Comparison of ENCODE assay signal across 12 cellular contexts in genomic region chr5:4640793-4641192, GRCh38.
DNase-seq lines count a peak whose midpoint lies in the region; ATAC-seq and TF ChIP-seq lines count a peak whose summit lies in the region.
"Had no signal": no experiment of that assay in that cellular context is flagged by ENCODE, and none has a peak within 500 bp of the region (broad histone marks: within the 10 kb centered on the region; RNA-seq: fewer than 3 reads in every experiment).

No MANE protein-coding gene starts in this region.

- POLR2A ChIA-PET in SK-N-SH (lab: Yijun Ruan, JAX), result no interaction called here

- H4K20me1 ChIP-seq in SK-N-SH (ENCODE audit: insufficient read depth), result no peaks in the 10 kb centered on the region

- H3F3A ChIP-seq in SK-N-SH (replicated peaks; ENCODE audit: insufficient read depth), result no peaks in the 10 kb centered on the region

- H3K4me1 ChIP-seq in SK-N-SH (ENCODE audit: control insufficient read depth in 1 of 2, insufficient read depth in 2 of 2, low read depth in 1 of 2, low read length in 1 of 2), result no peaks in the 10 kb centered on the region
- no peaks in the 10 kb centered on the region for H3K4me1 ChIP-seq in esophagus muscularis mucosa
- H3K4me1 ChIP-seq: upper lobe of right lung had no signal

- DNase-seq in SK-N-SH (no peak), OCI-M1 (lab: John Stamatoyannopoulos, UW) (peak; percentile 22), esophagus muscularis mucosa (ENCODE audit: extremely low spot score) (peak; percentile 21), renal cortical epithelial cell (ENCODE audit: low read depth) (peak; percentile 48), NCI-H2029 (lab: John Stamatoyannopoulos, UW) (no peak), Calu3 (no peak)
- DNase-seq in activated naive CD4-positive, alpha-beta T cell treated with anti-CD3 and anti-CD28 coated beads, Interleukin-2, amount 10 ng/mL, durations not matched to agents 7 days and 5 days, result no peak
- DNase-seq: activated CD8-positive, alpha-beta memory T cell treated with anti-CD3 and anti-CD28 coated beads, Interleukin-2, amount 50 U/mL, for 4 hours; upper lobe of right lung had no signal

- no peak overlapping the region for H2AFZ ChIP-seq in SK-N-SH (ENCODE audit: low read depth)

- no peak for TF ChIP-seq EP300 in SK-N-SH (IDR thresholded peaks at IDR 0.05; ENCODE audit: borderline replicate concordance in 1 of 2, low read depth in 1 of 2, low read length in 1 of 2)
- TF ChIP-seq EP300 in esophagus muscularis mucosa (IDR thresholded peaks at IDR 0.05), result no peak

- TF ChIP-seq POLR2A in esophagus muscularis mucosa (IDR thresholded peaks at IDR 0.05; ENCODE audit: low read depth), result no peak

- no peak overlapping the region for H3K9ac ChIP-seq in SK-N-SH

- no peaks in the 10 kb centered on the region for H3K9me3 ChIP-seq in SK-N-SH
- H3K9me3 ChIP-seq in esophagus muscularis mucosa, result peaks cover 0 to 10% (median 0%) of the 10 kb centered on the region in 4 donors
- H3K9me3 ChIP-seq: upper lobe of right lung had no signal

- 0% methylated on average over 2 of the region's 2 CpGs for WGBS in SK-N-SH (ENCODE audit: low lambda C conversion rate)
- 47% methylated on average over 2 of the region's 2 CpGs for WGBS in esophagus muscularis mucosa

- no peaks in the 10 kb centered on the region for H3K79me2 ChIP-seq in SK-N-SH (ENCODE audit: insufficient read depth)

- H3K27me3 ChIP-seq in SK-N-SH (ENCODE audit: insufficient read depth) (peaks cover 44% of the 10 kb centered on the region; the same call in 1 of the 2 replicates), esophagus muscularis mucosa (no peaks in the 10 kb centered on the region)
- H3K27me3 ChIP-seq: upper lobe of right lung had no signal

- no peaks in the 10 kb centered on the region for H3K27me3 Mint-ChIP-seq in activated naive CD4-positive, alpha-beta T cell treated with anti-CD3 and anti-CD28 coated beads, Interleukin-2, amount 10 ng/mL, durations not matched to agents 7 days and 5 days
- no peaks in the 10 kb centered on the region for H3K27me3 Mint-ChIP-seq in Calu3 (ENCODE audit: unreplicated experiment)
- H3K27me3 Mint-ChIP-seq: memory B cell had no signal

- H3K36me3 ChIP-seq in SK-N-SH (replicated peaks in 1 of 2; ENCODE audit: control insufficient read depth in 1 of 2, insufficient read depth in 2 of 2, low read length in 1 of 2), result no peaks in the 10 kb centered on the region
- no peaks in the 10 kb centered on the region for H3K36me3 ChIP-seq in esophagus muscularis mucosa
- H3K36me3 ChIP-seq: upper lobe of right lung had no signal

- TF ChIP-seq CTCF in SK-N-SH (IDR thresholded peaks at IDR 0.05) (peak; percentile 32), esophagus muscularis mucosa (IDR thresholded peaks at IDR 0.05) (no peak), Calu3 (IDR thresholded peaks at IDR 0.05; ENCODE audit: unreplicated experiment) (no peak)

- BruUV-seq in Calu3 (replicated peaks; lab: Mats Ljungman, UMichigan), result no TSS peak

- CTCF ChIA-PET in SK-N-SH (lab: Yijun Ruan, JAX) (interaction anchor here (0.7 to 1.1 kb wide), 3 partner anchors 15 to 573 kb away, joined by 3 to 4 read pairs (median 3); no protein-coding TSS in a partner anchor), Calu3 (lab: Charles Lee) (no interaction called here)
- CTCF ChIA-PET in activated naive CD4-positive, alpha-beta T cell treated with anti-CD3 and anti-CD28 coated beads, Interleukin-2, amount 10 ng/mL, durations not matched to agents 7 days and 5 days (lab: Charles Lee), result interaction anchor here (0.6 kb wide), 1 partner anchor 53 kb away, joined by 3 read pairs; no protein-coding TSS in a partner anchor

- no peaks in the 10 kb centered on the region for H3K9me2 ChIP-seq in SK-N-SH

- no peak for ATAC-seq in SK-N-SH treated with all-trans-retinoic acid at 6 μM for 48 hours
- ATAC-seq: upper lobe of right lung had no signal

- H3K27ac Mint-ChIP-seq in activated naive CD4-positive, alpha-beta T cell treated with anti-CD3 and anti-CD28 coated beads, Interleukin-2, amount 10 ng/mL, durations not matched to agents 7 days and 5 days, result no peak overlapping the region
- no peak overlapping the region for H3K27ac Mint-ChIP-seq in Calu3 (ENCODE audit: unreplicated experiment)
- H3K27ac Mint-ChIP-seq: memory B cell; T-helper 2 cell treated with Interferon-gamma antibody and Interleukin-4, amounts not matched to agents 5 μg/mL and 100 μg/mL, for 36 hours had no signal

- H3K27ac ChIP-seq in SK-N-SH (ENCODE audit: low read depth in 2 of 2, low read length in 1 of 2) (no peak overlapping the region), esophagus muscularis mucosa (replicated peaks in 1 of 4) (no peak overlapping the region)
- H3K27ac ChIP-seq: upper lobe of right lung had no signal

- H3K36me3 Mint-ChIP-seq in activated naive CD4-positive, alpha-beta T cell treated with anti-CD3 and anti-CD28 coated beads, Interleukin-2, amount 10 ng/mL, durations not matched to agents 7 days and 5 days, result no peaks in the 10 kb centered on the region
- no peaks in the 10 kb centered on the region for H3K36me3 Mint-ChIP-seq in Calu3 (ENCODE audit: insufficient read depth, unreplicated experiment)
- H3K36me3 Mint-ChIP-seq: memory B cell had no signal

- peaks cover 7% of the 10 kb centered on the region for H3K9me3 Mint-ChIP-seq in activated naive CD4-positive, alpha-beta T cell treated with anti-CD3 and anti-CD28 coated beads, Interleukin-2, amount 10 ng/mL, durations not matched to agents 7 days and 5 days
- H3K9me3 Mint-ChIP-seq in Calu3 (ENCODE audit: low read depth, unreplicated experiment), result peaks cover 10% of the 10 kb centered on the region

- intact Hi-C loops in esophagus muscularis mucosa (cut with DNase I) (no loop called here), Calu3 (cut with micrococcal nuclease; ENCODE audit: unreplicated experiment) (no loop called here)

- H3K4me3 Mint-ChIP-seq in activated naive CD4-positive, alpha-beta T cell treated with anti-CD3 and anti-CD28 coated beads, Interleukin-2, amount 10 ng/mL, durations not matched to agents 7 days and 5 days, result no peak overlapping the region
- no peak overlapping the region for H3K4me3 Mint-ChIP-seq in Calu3 (ENCODE audit: low read depth, unreplicated experiment)
- H3K4me3 Mint-ChIP-seq: memory B cell; T-helper 2 cell treated with Interferon-gamma antibody and Interleukin-4, amounts not matched to agents 5 μg/mL and 100 μg/mL, for 36 hours had no signal

- H3K4me1 Mint-ChIP-seq in activated naive CD4-positive, alpha-beta T cell treated with anti-CD3 and anti-CD28 coated beads, Interleukin-2, amount 10 ng/mL, durations not matched to agents 7 days and 5 days, result no peaks in the 10 kb centered on the region
- H3K4me1 Mint-ChIP-seq in Calu3 (ENCODE audit: low read depth, unreplicated experiment), result no peaks in the 10 kb centered on the region
- H3K4me1 Mint-ChIP-seq: memory B cell had no signal

- H3K4me3 ChIP-seq in SK-N-SH (ENCODE audit: low read depth in 2 of 2, low read length in 1 of 2) (no peak overlapping the region), esophagus muscularis mucosa (no peak overlapping the region)
- H3K4me3 ChIP-seq: upper lobe of right lung had no signal

- no peak overlapping the region for H3K4me2 ChIP-seq in SK-N-SH

- 0 out of 2 replicates have a peak, but pooled peaks have one; percentile 4 for TF ChIP-seq RAD21 in SK-N-SH (IDR thresholded peaks at IDR 0.05; ENCODE audit: low read length)

TF ChIP-seq in SK-N-SH, 30 proteins besides CTCF, POLR2A, EP300 and RAD21:
- no peak for TF ChIP-seq MXI1 (IDR thresholded peaks at IDR 0.05; ENCODE audit: low read depth, low read length)
- no peak for TF ChIP-seq MEF2A (IDR thresholded peaks at IDR 0.05; ENCODE audit: borderline replicate concordance, low read depth)

TF ChIP-seq in SK-N-SH treated with all-trans-retinoic acid at 6 μM for 48 hours, 23 proteins besides CTCF, POLR2A, EP300 and RAD21 (continues in another document):
- TF ChIP-seq SNAI2 (CRISPR knock-in tag; IDR thresholded peaks at IDR 0.05) (no peak), PPARA (CRISPR knock-in tag; IDR thresholded peaks at IDR 0.05; ENCODE audit: borderline replicate concordance) (no peak), ARNTL (CRISPR knock-in tag; IDR thresholded peaks at IDR 0.05; ENCODE audit: borderline replicate concordance, low read depth) (no peak), ZC3H10 (CRISPR knock-in tag; IDR thresholded peaks at IDR 0.05) (no peak), OSR1 (CRISPR knock-in tag; IDR thresholded peaks at IDR 0.05) (no peak), GLIS3 (CRISPR knock-in tag; IDR thresholded peaks at IDR 0.05) (no peak)
- TF ChIP-seq, protein P1, sequence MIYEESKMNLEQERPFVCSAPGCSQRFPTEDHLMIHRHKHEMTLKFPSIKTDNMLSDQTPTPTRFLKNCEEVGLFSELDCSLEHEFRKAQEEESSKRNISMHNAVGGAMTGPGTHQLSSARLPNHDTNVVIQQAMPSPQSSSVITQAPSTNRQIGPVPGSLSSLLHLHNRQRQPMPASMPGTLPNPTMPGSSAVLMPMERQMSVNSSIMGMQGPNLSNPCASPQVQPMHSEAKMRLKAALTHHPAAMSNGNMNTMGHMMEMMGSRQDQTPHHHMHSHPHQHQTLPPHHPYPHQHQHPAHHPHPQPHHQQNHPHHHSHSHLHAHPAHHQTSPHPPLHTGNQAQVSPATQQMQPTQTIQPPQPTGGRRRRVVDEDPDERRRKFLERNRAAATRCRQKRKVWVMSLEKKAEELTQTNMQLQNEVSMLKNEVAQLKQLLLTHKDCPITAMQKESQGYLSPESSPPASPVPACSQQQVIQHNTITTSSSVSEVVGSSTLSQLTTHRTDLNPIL (CRISPR knock-in tag; IDR thresholded peaks at IDR 0.05; ENCODE audit: low read depth), result no peak
- TF ChIP-seq, protein P2, sequence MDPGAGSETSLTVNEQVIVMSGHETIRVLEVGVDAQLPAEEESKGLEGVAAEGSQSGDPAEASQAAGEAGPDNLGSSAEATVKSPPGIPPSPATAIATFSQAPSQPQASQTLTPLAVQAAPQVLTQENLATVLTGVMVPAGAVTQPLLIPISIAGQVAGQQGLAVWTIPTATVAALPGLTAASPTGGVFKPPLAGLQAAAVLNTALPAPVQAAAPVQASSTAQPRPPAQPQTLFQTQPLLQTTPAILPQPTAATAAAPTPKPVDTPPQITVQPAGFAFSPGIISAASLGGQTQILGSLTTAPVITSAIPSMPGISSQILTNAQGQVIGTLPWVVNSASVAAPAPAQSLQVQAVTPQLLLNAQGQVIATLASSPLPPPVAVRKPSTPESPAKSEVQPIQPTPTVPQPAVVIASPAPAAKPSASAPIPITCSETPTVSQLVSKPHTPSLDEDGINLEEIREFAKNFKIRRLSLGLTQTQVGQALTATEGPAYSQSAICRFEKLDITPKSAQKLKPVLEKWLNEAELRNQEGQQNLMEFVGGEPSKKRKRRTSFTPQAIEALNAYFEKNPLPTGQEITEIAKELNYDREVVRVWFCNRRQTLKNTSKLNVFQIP (CRISPR knock-in tag; IDR thresholded peaks at IDR 0.05; ENCODE audit: borderline replicate concordance, low read depth), result no peak

Comparison
In these comparisons a context has a peak if more than half of its experiments do, and no peak if none do; other contexts are left out.
1. DNase-seq: peak in OCI-M1 (single experiment), esophagus muscularis mucosa (single experiment) and renal cortical epithelial cell (single experiment); none in SK-N-SH (single experiment), activated naive CD4-positive, alpha-beta T cell treated with anti-CD3 and anti-CD28 coated beads, Interleukin-2, amount 10 ng/mL, durations not matched to agents 7 days and 5 days (single experiment), NCI-H2029 (single experiment) and Calu3 (single experiment).